In genomic region chr11:13857828-13858227, GRCh38 we compare ENCODE assay signal across 16 cellular contexts.
DNase-seq lines count a peak whose midpoint lies in the region; ATAC-seq and TF ChIP-seq lines count a peak whose summit lies in the region.
"Had no signal": no experiment of that assay in that cellular context is flagged by ENCODE, and none has a peak within 500 bp of the region (broad histone marks: within the 10 kb centered on the region; RNA-seq: fewer than 3 reads in every experiment).

No MANE protein-coding gene starts in this region.

- peak overlapping the region; percentile 57 for H3K9ac ChIP-seq in neural cell (ENCODE audit: low read length)

- no peaks in the 10 kb centered on the region for H3K79me2 ChIP-seq in neural cell (replicated peaks; ENCODE audit: insufficient read depth, low read length)

- H4K20me1 ChIP-seq in neural cell (ENCODE audit: insufficient read depth): no peaks in the 10 kb centered on the region

- no peak overlapping the region for H3K4me3 Mint-ChIP-seq in CD14-positive monocyte
- H3K4me3 Mint-ChIP-seq: CD4-positive, alpha-beta T cell had no signal

- no peaks in the 10 kb centered on the region for H3K9me2 ChIP-seq in neural cell (ENCODE audit: insufficient read depth, low read length)

- H3K27me3 Mint-ChIP-seq in CD14-positive monocyte (ENCODE audit: low read depth in 3 of 3): peaks cover 0 to 3% (median 2%) of the 10 kb centered on the region in 3 donors
- H3K27me3 Mint-ChIP-seq: CD4-positive, alpha-beta T cell had no signal

- intact Hi-C loops in CD14-positive monocyte (cut with micrococcal nuclease): no loop called here

- TF ChIP-seq EP300 in neural cell (conservative IDR thresholded peaks at IDR 0.05; ENCODE audit: poor library complexity, severe bottlenecking): no peak

- no peaks in the 10 kb centered on the region for H3K9me3 ChIP-seq in neural cell (ENCODE audit: low read length)
- H3K9me3 ChIP-seq: BE2C, HAP-1 had no signal

- H3F3A ChIP-seq in neural cell (ENCODE audit: insufficient read depth, low read length, poor library complexity, severe bottlenecking): no peaks in the 10 kb centered on the region

- peak; percentile 83 for DNase-seq in NCI-H2029 (lab: John Stamatoyannopoulos, UW)
- DNase-seq in NCI-H526 (lab: John Stamatoyannopoulos, UW): peak; percentile 18 to 53
- DNase-seq in CD14-positive monocyte (ENCODE audit: low spot score): no peak
- DNase-seq: ACHN; BE2C; C1 segment of cervical spinal cord; CD4-positive, alpha-beta T cell; DMS153; DMS79; GDM1 had no signal

- ATAC-seq in GM21526 (IDR thresholded peaks at IDR 0.05; ENCODE audit: low FRiP score, unreplicated experiment) (no peak), HG02970 (IDR thresholded peaks at IDR 0.05; ENCODE audit: low FRiP score, unreplicated experiment) (no peak)

- no peak overlapping the region for H3K4me3 ChIP-seq in neural cell (ENCODE audit: low read length)
- H3K4me3 ChIP-seq: HAP-1 had no signal

- H2AFZ ChIP-seq in neural cell (ENCODE audit: low read depth, low read length): no peak overlapping the region

- H3K4me1 Mint-ChIP-seq in CD14-positive monocyte: peaks cover 2% of the 10 kb centered on the region

- H3K4me2 ChIP-seq in neural cell (ENCODE audit: low read length): no peak overlapping the region

- H3K27ac Mint-ChIP-seq in CD14-positive monocyte: no peak overlapping the region
- H3K27ac Mint-ChIP-seq: CD4-positive, alpha-beta T cell had no signal

- TF ChIP-seq CTCF in VCaP (conservative IDR thresholded peaks at IDR 0.05): no peak
- no peak for TF ChIP-seq CTCF in neural cell (IDR thresholded peaks at IDR 0.05; ENCODE audit: poor library complexity, severe bottlenecking)
- no peak for TF ChIP-seq CTCF in CD14-positive monocyte (IDR thresholded peaks at IDR 0.05)

- no peaks in the 10 kb centered on the region for H3K36me3 ChIP-seq in neural cell (ENCODE audit: insufficient read depth, low read length)
- H3K36me3 ChIP-seq: BE2C, HAP-1 had no signal

- H3K27ac ChIP-seq in VCaP (peak overlapping the region; percentile 43), neural cell (ENCODE audit: low read length) (peak overlapping the region; percentile 91)
- H3K27ac ChIP-seq: HL-60 had no signal

- H3K9me3 Mint-ChIP-seq in CD14-positive monocyte: peaks cover 0 to 11% (median 0%) of the 10 kb centered on the region in 7 donors
- H3K9me3 Mint-ChIP-seq: CD4-positive, alpha-beta T cell had no signal

- H3K27me3 ChIP-seq in neural cell (ENCODE audit: insufficient read depth, low read depth, low read length): no peaks in the 10 kb centered on the region
- H3K27me3 ChIP-seq: BE2C had no signal

- H3K36me3 Mint-ChIP-seq in CD14-positive monocyte: no peaks in the 10 kb centered on the region

- no peak for TF ChIP-seq RAD21 in neural cell (conservative IDR thresholded peaks at IDR 0.05)

TF ChIP-seq in neural cell, 6 proteins besides CTCF, POLR2A, EP300 and RAD21:
- TF ChIP-seq MXI1 (conservative IDR thresholded peaks at IDR 0.05; ENCODE audit: poor library complexity, severe bottlenecking) (no peak), POLR2AphosphoS5 (IDR thresholded peaks at IDR 0.05) (no peak), REST (IDR thresholded peaks at IDR 0.05; ENCODE audit: borderline replicate concordance) (no peak)
